In genomic region chr2:142682528-142682927, GRCh38 we compare ENCODE assay signal across 1 cellular context.
TF ChIP-seq lines count a peak whose summit lies in the region.

No MANE protein-coding gene starts in this region.

TF ChIP-seq in GM23338, 12 proteins besides CTCF, POLR2A, EP300 and RAD21 (continued from another document):
- TF ChIP-seq ZNF462 (CRISPR knock-in tag; IDR thresholded peaks at IDR 0.05) (no peak), CREB1 (CRISPR knock-in tag; IDR thresholded peaks at IDR 0.05; ENCODE audit: low read depth) (no peak), EZH2 (IDR thresholded peaks at IDR 0.05; ENCODE audit: low read depth, unreplicated experiment) (no peak), NANOG (IDR thresholded peaks at IDR 0.05; ENCODE audit: borderline replicate concordance) (no peak), JUNB (IDR thresholded peaks at IDR 0.05; ENCODE audit: unreplicated experiment) (no peak), EZH2phosphoT487 (IDR thresholded peaks at IDR 0.05; ENCODE audit: unreplicated experiment) (no peak)
